16 cellular contexts compared by ENCODE assay signal in genomic region chr11:75731095-75731494, GRCh38. TPM values are rescaled to one million over a fixed set of nuclear protein-coding genes. Genes with fewer than 3 reads are reported as not detected.
DNase-seq lines count a peak whose midpoint lies in the region; ATAC-seq and TF ChIP-seq lines count a peak whose summit lies in the region.
"Had no signal": no experiment of that assay in that cellular context is flagged by ENCODE, and none has a peak within 500 bp of the region (broad histone marks: within the 10 kb centered on the region; RNA-seq: fewer than 3 reads in every experiment).

No MANE protein-coding gene starts in this region.

- DNase-seq in A673 (ENCODE audit: low spot score) (no peak), BE2C (no peak), endodermal cell (peak; percentile 24), HAP-1 (ENCODE audit: low spot score in 2 of 2) (no peak), G401 (ENCODE audit: low spot score) (no peak)
- DNase-seq: AML-193; CD4-positive, CD25-positive, alpha-beta regulatory T cell; DMS53; IMR-90 had no signal

- no peaks in the 10 kb centered on the region for H3K36me3 Mint-ChIP-seq in endodermal cell (ENCODE audit: low read depth)
- H3K36me3 Mint-ChIP-seq: CD4-positive, CD25-positive, alpha-beta regulatory T cell had no signal

- H3K4me2 ChIP-seq in OCI-LY3 (ENCODE audit: low read length): no peak overlapping the region
- H3K4me2 ChIP-seq: A549; BLaER1 treated with 17β-estradiol and CSF1 and Interleukin-3, amounts not matched to agents 10 nM and 100 nM; KMS-11 had no signal

- WGBS in endodermal cell (ENCODE audit: insufficient coverage in 1 of 2, insufficient read length in 1 of 2), 2 experiments: 90 to 96% methylated on average over 3 to 5 of the region's 5 CpGs

- no peak overlapping the region for H3K27ac ChIP-seq in A673 (ENCODE audit: low read depth, low read length, poor library complexity, severe bottlenecking)
- no peak overlapping the region for H3K27ac ChIP-seq in OCI-LY3 (ENCODE audit: low read length)
- no peak overlapping the region for H3K27ac ChIP-seq in endodermal cell (ENCODE audit: low read depth, low read length)
- H3K27ac ChIP-seq: A549; BLaER1 treated with 17β-estradiol and CSF1 and Interleukin-3, amounts not matched to agents 10 nM and 100 nM; KMS-11 had no signal

- H3K27me3 Mint-ChIP-seq in endodermal cell (ENCODE audit: insufficient read depth): peaks cover 16% of the 10 kb centered on the region

- H3K27ac Mint-ChIP-seq in endodermal cell: no peak overlapping the region
- H3K27ac Mint-ChIP-seq: CD4-positive, CD25-positive, alpha-beta regulatory T cell had no signal

- H3K4me3 ChIP-seq in A673 (ENCODE audit: low read depth, low read length, poor library complexity, severe bottlenecking) (no peak overlapping the region), BE2C (ENCODE audit: low read depth, low read length) (no peak overlapping the region), OCI-LY3 (ENCODE audit: low read length) (no peak overlapping the region), endodermal cell (ENCODE audit: low read length) (no peak overlapping the region), HAP-1 (no peak overlapping the region)
- H3K4me3 ChIP-seq: A549; BLaER1 treated with 17β-estradiol and CSF1 and Interleukin-3, amounts not matched to agents 10 nM and 100 nM; GM12878 had no signal

- H3K9me3 ChIP-seq in A673 (ENCODE audit: low read depth, low read length, poor library complexity, severe bottlenecking) (no peaks in the 10 kb centered on the region), BE2C (no peaks in the 10 kb centered on the region), OCI-LY3 (ENCODE audit: insufficient read depth, low read length) (no peaks in the 10 kb centered on the region), endodermal cell (ENCODE audit: control insufficient read depth, low read length) (no peaks in the 10 kb centered on the region), HAP-1 (no peaks in the 10 kb centered on the region)
- H3K9me3 ChIP-seq: A549; BLaER1 treated with 17β-estradiol and CSF1 and Interleukin-3, amounts not matched to agents 10 nM and 100 nM had no signal

- no peak overlapping the region for H2AFZ ChIP-seq in OCI-LY3 (ENCODE audit: low read depth, low read length)

- no TSS peak for BruUV-seq in A673 (replicated peaks; lab: Mats Ljungman, UMichigan)

- H3K4me1 Mint-ChIP-seq in endodermal cell: peaks cover 7% of the 10 kb centered on the region
- H3K4me1 Mint-ChIP-seq: CD4-positive, CD25-positive, alpha-beta regulatory T cell had no signal

- intact Hi-C loops in A673 (cut with micrococcal nuclease; ENCODE audit: unreplicated experiment): no loop called here

- 0 out of 2 replicates have a peak, but pooled peaks have one; percentile 13 for TF ChIP-seq CTCF in A673 (conservative IDR thresholded peaks at IDR 0.05; ENCODE audit: low read depth, low read length)
- 0 out of 2 replicates have a peak, but pooled peaks have one; percentile 2 for TF ChIP-seq CTCF in BE2C (IDR thresholded peaks at IDR 0.05; ENCODE audit: low read depth, low read length)
- 0 out of 2 replicates have a peak, but pooled peaks have one; percentile 11 for TF ChIP-seq CTCF in OCI-LY3 (IDR thresholded peaks at IDR 0.05; ENCODE audit: low read depth, low read length)
- TF ChIP-seq CTCF in endodermal cell (conservative IDR thresholded peaks at IDR 0.05): no peak

- CTCF ChIA-PET in A673 (lab: Charles Lee): no interaction called here

- ATAC-seq in esophagus mucosa: no peak
- ATAC-seq: A549, GM12878 had no signal

- POLR2A ChIA-PET in A673 (lab: Charles Lee; ENCODE audit: low non-redundant PET): no interaction called here

- no peaks in the 10 kb centered on the region for H3K9me3 Mint-ChIP-seq in endodermal cell
- H3K9me3 Mint-ChIP-seq: CD4-positive, CD25-positive, alpha-beta regulatory T cell had no signal

- in situ Hi-C loops in HAP-1 (cut with MboI; ENCODE audit: low sequenced_read_pairs) (no loop called here), G401 (cut with HindIII; ENCODE audit: low sequenced_read_pairs) (no loop called here)

- H3K4me3 Mint-ChIP-seq in endodermal cell: no peak overlapping the region
- H3K4me3 Mint-ChIP-seq: CD4-positive, CD25-positive, alpha-beta regulatory T cell had no signal

- H3K27me3 ChIP-seq in A673 (replicated peaks; ENCODE audit: insufficient read depth, low read depth, low read length, poor library complexity) (no peaks in the 10 kb centered on the region), BE2C (no peaks in the 10 kb centered on the region), OCI-LY3 (ENCODE audit: low read depth, low read length) (no peaks in the 10 kb centered on the region), endodermal cell (ENCODE audit: control insufficient read depth, insufficient read depth, low read length, poor library complexity, severe bottlenecking) (no peaks in the 10 kb centered on the region), HAP-1 (ENCODE audit: low read depth) (no peaks in the 10 kb centered on the region)
- H3K27me3 ChIP-seq: BLaER1 treated with 17β-estradiol and CSF1 and Interleukin-3, amounts not matched to agents 10 nM and 100 nM had no signal

- H3K4me1 ChIP-seq in A673 (ENCODE audit: insufficient read depth, low read length, poor library complexity, severe bottlenecking) (peaks cover 24% of the 10 kb centered on the region), BE2C (no peaks in the 10 kb centered on the region), OCI-LY3 (ENCODE audit: low read length) (no peaks in the 10 kb centered on the region), endodermal cell (ENCODE audit: control insufficient read depth, insufficient read depth, low read length) (no peaks in the 10 kb centered on the region), HAP-1 (no peaks in the 10 kb centered on the region)
- H3K4me1 ChIP-seq: A549 had no signal

- no peaks in the 10 kb centered on the region for H3K79me2 ChIP-seq in OCI-LY3 (ENCODE audit: low read length)

- H4K20me1 ChIP-seq in OCI-LY3 (ENCODE audit: insufficient read depth, low read length): no peaks in the 10 kb centered on the region
- H4K20me1 ChIP-seq: BLaER1 treated with 17β-estradiol and CSF1 and Interleukin-3, amounts not matched to agents 10 nM and 100 nM had no signal

- no peaks in the 10 kb centered on the region for H3K36me3 ChIP-seq in A673 (ENCODE audit: insufficient read depth, low read length, poor library complexity, severe bottlenecking)
- H3K36me3 ChIP-seq in BE2C: no peaks in the 10 kb centered on the region
- no peaks in the 10 kb centered on the region for H3K36me3 ChIP-seq in OCI-LY3 (replicated peaks; ENCODE audit: low read depth, low read length)
- H3K36me3 ChIP-seq in endodermal cell (ENCODE audit: control insufficient read depth, insufficient read depth, low read length): no peaks in the 10 kb centered on the region
- no peaks in the 10 kb centered on the region for H3K36me3 ChIP-seq in HAP-1 (replicated peaks)
- H3K36me3 ChIP-seq: BLaER1 treated with 17β-estradiol and CSF1 and Interleukin-3, amounts not matched to agents 10 nM and 100 nM had no signal

- no peak overlapping the region for H3K9ac ChIP-seq in OCI-LY3 (ENCODE audit: low read length)
- no peak overlapping the region for H3K9ac ChIP-seq in endodermal cell (ENCODE audit: extremely low read depth, low read length, poor library complexity, severe bottlenecking)
- H3K9ac ChIP-seq: BLaER1 treated with 17β-estradiol and CSF1 and Interleukin-3, amounts not matched to agents 10 nM and 100 nM; KMS-11 had no signal

RNA-seq across cellular contexts. Expression of gene MOGAT2, which starts 13.5 kb away (rescaled TPM):
- total RNA-seq in A673 (2021) (not detected in 2 replicates), endodermal cell (not detected), esophagus mucosa (0.60 TPM)
- not detected for polyA plus RNA-seq in BE2C (2012; ENCODE audit: insufficient read depth, insufficient read length, low read depth)
- polyA plus RNA-seq in endodermal cell (2013, experiment 1 of 2): not detected
- not detected for polyA plus RNA-seq in endodermal cell (2013, experiment 2 of 2)
- total RNA-seq in G401 (2014; rRNA removed; shearing (Covaris generic)): not detected in 2 replicates
- total RNA-seq: CD4-positive, CD25-positive, alpha-beta regulatory T cell; H4; IMR-90 had no signal
- polyA plus RNA-seq: A549; CD4-positive, CD25-positive, alpha-beta regulatory T cell; IMR-90 had no signal

RNA-seq across cellular contexts. Expression of gene DGAT2, which starts 37.5 kb away (rescaled TPM):
- total RNA-seq in A673 (2021) (3.7 and 4.1 TPM in 2 replicates), endodermal cell (10 to 100 TPM in 1 of 2 donors, 1 to 10 TPM in 1; 6.0 to 14.2 TPM), esophagus mucosa (12.4 TPM)
- 2.6 TPM for polyA plus RNA-seq in BE2C (2012; ENCODE audit: insufficient read depth, insufficient read length, low read depth)
- polyA plus RNA-seq in endodermal cell (2013, experiment 1 of 2): 2.0 TPM
- 1.8 TPM for polyA plus RNA-seq in endodermal cell (2013, experiment 2 of 2)
- 94.6 and 105 TPM in 2 replicates for total RNA-seq in G401 (2014; rRNA removed; shearing (Covaris generic))
